In the genomic region with DNA sequence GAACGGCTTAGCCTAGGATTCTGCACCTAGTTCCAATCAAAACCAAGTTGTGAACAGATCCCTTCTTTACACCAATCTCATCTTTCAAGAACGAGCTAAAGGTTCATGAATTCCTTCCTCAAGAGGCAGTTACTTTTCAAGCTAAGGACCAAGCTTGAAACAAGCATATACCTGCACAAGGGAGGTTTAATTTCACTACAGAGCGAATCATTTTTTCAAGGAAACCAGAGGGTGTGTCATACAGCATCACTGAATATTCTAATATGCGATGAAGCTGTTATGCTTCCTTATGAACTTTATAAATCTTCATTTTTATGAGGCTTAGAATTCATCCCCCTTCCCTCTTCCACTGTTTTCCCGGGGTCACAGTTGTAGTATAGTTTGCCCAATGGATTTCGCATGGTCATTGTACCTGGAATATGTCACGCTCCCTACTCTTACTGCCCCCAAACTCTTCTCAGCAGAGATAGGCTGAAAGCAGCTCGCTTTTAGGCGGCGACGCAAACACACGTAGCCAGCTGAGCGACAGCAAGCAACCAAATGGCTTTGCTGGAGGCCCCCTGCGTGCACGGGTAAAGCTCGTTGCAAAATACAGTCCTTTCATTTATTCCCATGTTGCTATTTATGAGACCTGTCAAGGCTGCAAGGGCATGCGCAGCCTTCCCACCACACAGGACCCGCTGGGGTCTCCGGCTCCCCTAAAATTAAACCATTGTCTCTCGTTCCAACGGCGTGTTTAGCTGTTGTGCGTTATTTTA, we compare ENCODE assay signal across 1 cellular context.
TF ChIP-seq lines count a peak whose summit lies in the region.

No MANE protein-coding gene starts in this region.

TF ChIP-seq in K562, 482 proteins besides CTCF, POLR2A, EP300 and RAD21 (continued from another document and continues in another):
- TF ChIP-seq, protein P1, sequence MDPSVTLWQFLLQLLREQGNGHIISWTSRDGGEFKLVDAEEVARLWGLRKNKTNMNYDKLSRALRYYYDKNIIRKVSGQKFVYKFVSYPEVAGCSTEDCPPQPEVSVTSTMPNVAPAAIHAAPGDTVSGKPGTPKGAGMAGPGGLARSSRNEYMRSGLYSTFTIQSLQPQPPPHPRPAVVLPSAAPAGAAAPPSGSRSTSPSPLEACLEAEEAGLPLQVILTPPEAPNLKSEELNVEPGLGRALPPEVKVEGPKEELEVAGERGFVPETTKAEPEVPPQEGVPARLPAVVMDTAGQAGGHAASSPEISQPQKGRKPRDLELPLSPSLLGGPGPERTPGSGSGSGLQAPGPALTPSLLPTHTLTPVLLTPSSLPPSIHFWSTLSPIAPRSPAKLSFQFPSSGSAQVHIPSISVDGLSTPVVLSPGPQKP (CRISPR knock-in tag; IDR thresholded peaks at IDR 0.05), result no peak
- TF ChIP-seq, protein P2, sequence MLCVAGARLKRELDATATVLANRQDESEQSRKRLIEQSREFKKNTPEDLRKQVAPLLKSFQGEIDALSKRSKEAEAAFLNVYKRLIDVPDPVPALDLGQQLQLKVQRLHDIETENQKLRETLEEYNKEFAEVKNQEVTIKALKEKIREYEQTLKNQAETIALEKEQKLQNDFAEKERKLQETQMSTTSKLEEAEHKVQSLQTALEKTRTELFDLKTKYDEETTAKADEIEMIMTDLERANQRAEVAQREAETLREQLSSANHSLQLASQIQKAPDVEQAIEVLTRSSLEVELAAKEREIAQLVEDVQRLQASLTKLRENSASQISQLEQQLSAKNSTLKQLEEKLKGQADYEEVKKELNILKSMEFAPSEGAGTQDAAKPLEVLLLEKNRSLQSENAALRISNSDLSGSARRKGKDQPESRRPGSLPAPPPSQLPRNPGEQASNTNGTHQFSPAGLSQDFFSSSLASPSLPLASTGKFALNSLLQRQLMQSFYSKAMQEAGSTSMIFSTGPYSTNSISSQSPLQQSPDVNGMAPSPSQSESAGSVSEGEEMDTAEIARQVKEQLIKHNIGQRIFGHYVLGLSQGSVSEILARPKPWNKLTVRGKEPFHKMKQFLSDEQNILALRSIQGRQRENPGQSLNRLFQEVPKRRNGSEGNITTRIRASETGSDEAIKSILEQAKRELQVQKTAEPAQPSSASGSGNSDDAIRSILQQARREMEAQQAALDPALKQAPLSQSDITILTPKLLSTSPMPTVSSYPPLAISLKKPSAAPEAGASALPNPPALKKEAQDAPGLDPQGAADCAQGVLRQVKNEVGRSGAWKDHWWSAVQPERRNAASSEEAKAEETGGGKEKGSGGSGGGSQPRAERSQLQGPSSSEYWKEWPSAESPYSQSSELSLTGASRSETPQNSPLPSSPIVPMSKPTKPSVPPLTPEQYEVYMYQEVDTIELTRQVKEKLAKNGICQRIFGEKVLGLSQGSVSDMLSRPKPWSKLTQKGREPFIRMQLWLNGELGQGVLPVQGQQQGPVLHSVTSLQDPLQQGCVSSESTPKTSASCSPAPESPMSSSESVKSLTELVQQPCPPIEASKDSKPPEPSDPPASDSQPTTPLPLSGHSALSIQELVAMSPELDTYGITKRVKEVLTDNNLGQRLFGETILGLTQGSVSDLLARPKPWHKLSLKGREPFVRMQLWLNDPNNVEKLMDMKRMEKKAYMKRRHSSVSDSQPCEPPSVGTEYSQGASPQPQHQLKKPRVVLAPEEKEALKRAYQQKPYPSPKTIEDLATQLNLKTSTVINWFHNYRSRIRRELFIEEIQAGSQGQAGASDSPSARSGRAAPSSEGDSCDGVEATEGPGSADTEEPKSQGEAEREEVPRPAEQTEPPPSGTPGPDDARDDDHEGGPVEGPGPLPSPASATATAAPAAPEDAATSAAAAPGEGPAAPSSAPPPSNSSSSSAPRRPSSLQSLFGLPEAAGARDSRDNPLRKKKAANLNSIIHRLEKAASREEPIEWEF (CRISPR knock-in tag; IDR thresholded peaks at IDR 0.05), result no peak
- TF ChIP-seq HLTF (IDR thresholded peaks at IDR 0.05) (no peak), PHF8 (IDR thresholded peaks at IDR 0.05; ENCODE audit: borderline replicate concordance, low read length) (peak; percentile 58; the same call in 1 of the 2 replicates), ZNF785 (CRISPR knock-in tag; IDR thresholded peaks at IDR 0.05) (no peak), RHOXF2B (CRISPR knock-in tag; conservative IDR thresholded peaks at IDR 0.05) (no peak), FIP1L1 (IDR thresholded peaks at IDR 0.05; ENCODE audit: low read depth, low read length, poor library complexity, severe bottlenecking) (no peak), PHF21A (IDR thresholded peaks at IDR 0.05; ENCODE audit: borderline replicate concordance, low read depth) (no peak), ZNF324 (CRISPR knock-in tag; IDR thresholded peaks at IDR 0.05) (no peak), KAT7 (CRISPR knock-in tag; IDR thresholded peaks at IDR 0.05; ENCODE audit: borderline replicate concordance) (no peak), SNIP1 (IDR thresholded peaks at IDR 0.05; ENCODE audit: low read depth) (no peak), EWSR1 (IDR thresholded peaks at IDR 0.05; ENCODE audit: borderline replicate concordance, low read depth, partially characterized antibody) (no peak), ZBTB1 (CRISPR knock-in tag; IDR thresholded peaks at IDR 0.05; ENCODE audit: borderline replicate concordance, low read depth) (no peak), RBFOX2 (IDR thresholded peaks at IDR 0.05; ENCODE audit: low read depth, low read length) (no peak), SP2 (IDR thresholded peaks at IDR 0.05; ENCODE audit: extremely low read depth, low read depth, low read length, poor library complexity, severe bottlenecking) (no peak), HDAC3 (IDR thresholded peaks at IDR 0.05; ENCODE audit: borderline replicate concordance, partially characterized antibody) (no peak), MCM5 (IDR thresholded peaks at IDR 0.05; ENCODE audit: low read depth) (no peak), NR1H2 (CRISPR knock-in tag; IDR thresholded peaks at IDR 0.05) (no peak), SMARCA4 (IDR thresholded peaks at IDR 0.05) (peak; percentile 20), ZNF584 (CRISPR knock-in tag; IDR thresholded peaks at IDR 0.05; ENCODE audit: low read depth) (no peak), PTTG1 (tag; IDR thresholded peaks at IDR 0.05; ENCODE audit: low read depth) (no peak), LCOR (CRISPR knock-in tag; IDR thresholded peaks at IDR 0.05) (peak; percentile 46; the same call in 1 of the 2 replicates), RBM15 (IDR thresholded peaks at IDR 0.05; ENCODE audit: insufficient read depth, low read length) (no peak), SRSF3 (IDR thresholded peaks at IDR 0.05; ENCODE audit: insufficient read depth, low read length) (no peak), MED1 (CRISPR knock-in tag; IDR thresholded peaks at IDR 0.05; ENCODE audit: borderline replicate concordance) (no peak), JUND (IDR thresholded peaks at IDR 0.05; ENCODE audit: borderline replicate concordance, low read depth, low read length) (no peak), JUND (tag; IDR thresholded peaks at IDR 0.05; ENCODE audit: borderline replicate concordance, low read depth, low read length) (peak; percentile 54; the same call in 1 of the 3 replicates), ZNF644 (tag; IDR thresholded peaks at IDR 0.05; ENCODE audit: low read depth) (no peak), ZNF696 (CRISPR knock-in tag; conservative IDR thresholded peaks at IDR 0.05) (no peak), HNRNPLL (IDR thresholded peaks at IDR 0.05; ENCODE audit: low read depth, low read length, poor library complexity, severe bottlenecking) (peak; percentile 59), BCOR (IDR thresholded peaks at IDR 0.05) (no peak), NCOR1 (IDR thresholded peaks at IDR 0.05) (no peak)
- TF ChIP-seq, protein P3, sequence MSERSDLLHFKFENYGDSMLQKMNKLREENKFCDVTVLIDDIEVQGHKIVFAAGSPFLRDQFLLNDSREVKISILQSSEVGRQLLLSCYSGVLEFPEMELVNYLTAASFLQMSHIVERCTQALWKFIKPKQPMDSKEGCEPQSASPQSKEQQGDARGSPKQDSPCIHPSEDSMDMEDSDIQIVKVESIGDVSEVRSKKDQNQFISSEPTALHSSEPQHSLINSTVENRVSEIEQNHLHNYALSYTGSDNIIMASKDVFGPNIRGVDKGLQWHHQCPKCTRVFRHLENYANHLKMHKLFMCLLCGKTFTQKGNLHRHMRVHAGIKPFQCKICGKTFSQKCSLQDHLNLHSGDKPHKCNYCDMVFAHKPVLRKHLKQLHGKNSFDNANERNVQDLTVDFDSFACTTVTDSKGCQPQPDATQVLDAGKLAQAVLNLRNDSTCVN (CRISPR knock-in tag; IDR thresholded peaks at IDR 0.05), result no peak
- TF ChIP-seq, protein P4, sequence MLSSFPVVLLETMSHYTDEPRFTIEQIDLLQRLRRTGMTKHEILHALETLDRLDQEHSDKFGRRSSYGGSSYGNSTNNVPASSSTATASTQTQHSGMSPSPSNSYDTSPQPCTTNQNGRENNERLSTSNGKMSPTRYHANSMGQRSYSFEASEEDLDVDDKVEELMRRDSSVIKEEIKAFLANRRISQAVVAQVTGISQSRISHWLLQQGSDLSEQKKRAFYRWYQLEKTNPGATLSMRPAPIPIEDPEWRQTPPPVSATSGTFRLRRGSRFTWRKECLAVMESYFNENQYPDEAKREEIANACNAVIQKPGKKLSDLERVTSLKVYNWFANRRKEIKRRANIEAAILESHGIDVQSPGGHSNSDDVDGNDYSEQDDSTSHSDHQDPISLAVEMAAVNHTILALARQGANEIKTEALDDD (IDR thresholded peaks at IDR 0.05), result no peak
- TF ChIP-seq, protein P5, sequence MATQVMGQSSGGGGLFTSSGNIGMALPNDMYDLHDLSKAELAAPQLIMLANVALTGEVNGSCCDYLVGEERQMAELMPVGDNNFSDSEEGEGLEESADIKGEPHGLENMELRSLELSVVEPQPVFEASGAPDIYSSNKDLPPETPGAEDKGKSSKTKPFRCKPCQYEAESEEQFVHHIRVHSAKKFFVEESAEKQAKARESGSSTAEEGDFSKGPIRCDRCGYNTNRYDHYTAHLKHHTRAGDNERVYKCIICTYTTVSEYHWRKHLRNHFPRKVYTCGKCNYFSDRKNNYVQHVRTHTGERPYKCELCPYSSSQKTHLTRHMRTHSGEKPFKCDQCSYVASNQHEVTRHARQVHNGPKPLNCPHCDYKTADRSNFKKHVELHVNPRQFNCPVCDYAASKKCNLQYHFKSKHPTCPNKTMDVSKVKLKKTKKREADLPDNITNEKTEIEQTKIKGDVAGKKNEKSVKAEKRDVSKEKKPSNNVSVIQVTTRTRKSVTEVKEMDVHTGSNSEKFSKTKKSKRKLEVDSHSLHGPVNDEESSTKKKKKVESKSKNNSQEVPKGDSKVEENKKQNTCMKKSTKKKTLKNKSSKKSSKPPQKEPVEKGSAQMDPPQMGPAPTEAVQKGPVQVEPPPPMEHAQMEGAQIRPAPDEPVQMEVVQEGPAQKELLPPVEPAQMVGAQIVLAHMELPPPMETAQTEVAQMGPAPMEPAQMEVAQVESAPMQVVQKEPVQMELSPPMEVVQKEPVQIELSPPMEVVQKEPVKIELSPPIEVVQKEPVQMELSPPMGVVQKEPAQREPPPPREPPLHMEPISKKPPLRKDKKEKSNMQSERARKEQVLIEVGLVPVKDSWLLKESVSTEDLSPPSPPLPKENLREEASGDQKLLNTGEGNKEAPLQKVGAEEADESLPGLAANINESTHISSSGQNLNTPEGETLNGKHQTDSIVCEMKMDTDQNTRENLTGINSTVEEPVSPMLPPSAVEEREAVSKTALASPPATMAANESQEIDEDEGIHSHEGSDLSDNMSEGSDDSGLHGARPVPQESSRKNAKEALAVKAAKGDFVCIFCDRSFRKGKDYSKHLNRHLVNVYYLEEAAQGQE (CRISPR knock-in tag; IDR thresholded peaks at IDR 0.05; ENCODE audit: low read depth), result no peak
- TF ChIP-seq, protein P6, sequence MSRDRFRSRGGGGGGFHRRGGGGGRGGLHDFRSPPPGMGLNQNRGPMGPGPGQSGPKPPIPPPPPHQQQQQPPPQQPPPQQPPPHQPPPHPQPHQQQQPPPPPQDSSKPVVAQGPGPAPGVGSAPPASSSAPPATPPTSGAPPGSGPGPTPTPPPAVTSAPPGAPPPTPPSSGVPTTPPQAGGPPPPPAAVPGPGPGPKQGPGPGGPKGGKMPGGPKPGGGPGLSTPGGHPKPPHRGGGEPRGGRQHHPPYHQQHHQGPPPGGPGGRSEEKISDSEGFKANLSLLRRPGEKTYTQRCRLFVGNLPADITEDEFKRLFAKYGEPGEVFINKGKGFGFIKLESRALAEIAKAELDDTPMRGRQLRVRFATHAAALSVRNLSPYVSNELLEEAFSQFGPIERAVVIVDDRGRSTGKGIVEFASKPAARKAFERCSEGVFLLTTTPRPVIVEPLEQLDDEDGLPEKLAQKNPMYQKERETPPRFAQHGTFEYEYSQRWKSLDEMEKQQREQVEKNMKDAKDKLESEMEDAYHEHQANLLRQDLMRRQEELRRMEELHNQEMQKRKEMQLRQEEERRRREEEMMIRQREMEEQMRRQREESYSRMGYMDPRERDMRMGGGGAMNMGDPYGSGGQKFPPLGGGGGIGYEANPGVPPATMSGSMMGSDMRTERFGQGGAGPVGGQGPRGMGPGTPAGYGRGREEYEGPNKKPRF (IDR thresholded peaks at IDR 0.05; ENCODE audit: low read depth, low read length), result no peak
- TF ChIP-seq, protein P7, sequence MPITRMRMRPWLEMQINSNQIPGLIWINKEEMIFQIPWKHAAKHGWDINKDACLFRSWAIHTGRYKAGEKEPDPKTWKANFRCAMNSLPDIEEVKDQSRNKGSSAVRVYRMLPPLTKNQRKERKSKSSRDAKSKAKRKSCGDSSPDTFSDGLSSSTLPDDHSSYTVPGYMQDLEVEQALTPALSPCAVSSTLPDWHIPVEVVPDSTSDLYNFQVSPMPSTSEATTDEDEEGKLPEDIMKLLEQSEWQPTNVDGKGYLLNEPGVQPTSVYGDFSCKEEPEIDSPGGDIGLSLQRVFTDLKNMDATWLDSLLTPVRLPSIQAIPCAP (CRISPR knock-in tag; IDR thresholded peaks at IDR 0.05; ENCODE audit: borderline replicate concordance), result no peak
- TF ChIP-seq, protein P8, sequence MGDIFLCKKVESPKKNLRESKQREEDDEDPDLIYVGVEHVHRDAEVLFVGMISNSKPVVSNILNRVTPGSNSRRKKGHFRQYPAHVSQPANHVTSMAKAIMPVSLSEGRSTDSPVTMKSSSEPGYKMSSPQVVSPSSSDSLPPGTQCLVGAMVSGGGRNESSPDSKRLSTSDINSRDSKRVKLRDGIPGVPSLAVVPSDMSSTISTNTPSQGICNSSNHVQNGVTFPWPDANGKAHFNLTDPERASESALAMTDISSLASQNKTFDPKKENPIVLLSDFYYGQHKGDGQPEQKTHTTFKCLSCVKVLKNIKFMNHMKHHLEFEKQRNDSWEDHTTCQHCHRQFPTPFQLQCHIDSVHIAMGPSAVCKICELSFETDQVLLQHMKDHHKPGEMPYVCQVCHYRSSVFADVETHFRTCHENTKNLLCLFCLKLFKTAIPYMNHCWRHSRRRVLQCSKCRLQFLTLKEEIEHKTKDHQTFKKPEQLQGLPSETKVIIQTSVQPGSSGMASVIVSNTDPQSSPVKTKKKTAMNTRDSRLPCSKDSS (IDR thresholded peaks at IDR 0.05; ENCODE audit: low read depth, partially characterized antibody), result no peak
- TF ChIP-seq, protein P9, sequence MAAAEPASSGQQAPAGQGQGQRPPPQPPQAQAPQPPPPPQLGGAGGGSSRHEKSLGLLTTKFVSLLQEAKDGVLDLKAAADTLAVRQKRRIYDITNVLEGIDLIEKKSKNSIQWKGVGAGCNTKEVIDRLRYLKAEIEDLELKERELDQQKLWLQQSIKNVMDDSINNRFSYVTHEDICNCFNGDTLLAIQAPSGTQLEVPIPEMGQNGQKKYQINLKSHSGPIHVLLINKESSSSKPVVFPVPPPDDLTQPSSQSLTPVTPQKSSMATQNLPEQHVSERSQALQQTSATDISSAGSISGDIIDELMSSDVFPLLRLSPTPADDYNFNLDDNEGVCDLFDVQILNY (CRISPR knock-in tag; IDR thresholded peaks at IDR 0.05), result no peak
